11 cellular contexts compared by ENCODE assay signal in genomic region chr1:111450185-111450584, GRCh38. TPM values are rescaled to one million over a fixed set of nuclear protein-coding genes. Genes with fewer than 3 reads are reported as not detected.
DNase-seq lines count a peak whose midpoint lies in the region; ATAC-seq, FAIRE-seq and TF ChIP-seq lines count a peak whose summit lies in the region.
"Had no signal": no experiment of that assay in that cellular context is flagged by ENCODE, and none has a peak within 500 bp of the region (broad histone marks: within the 10 kb centered on the region; RNA-seq: fewer than 3 reads in every experiment).

No MANE protein-coding gene starts in this region.

- POLR2A ChIA-PET in H1 (lab: Charles Lee; ENCODE audit: partially characterized antibody): interaction anchor here (0.6 to 3.7 kb wide), 3 partner anchors 13 to 316 kb away, joined by 3 to 36 read pairs (median 3); no protein-coding TSS in a partner anchor

- peak overlapping the region; percentile 99 for H3K27ac Mint-ChIP-seq in neural crest cell (ENCODE audit: unreplicated experiment)

- H3K27me3 Mint-ChIP-seq in neural crest cell (ENCODE audit: low read depth): no peaks in the 10 kb centered on the region

- peaks cover 3% of the 10 kb centered on the region for H3K23me2 ChIP-seq in H1 (ENCODE audit: low read depth, low read length)

- no peak for TF ChIP-seq EP300 in H1 (IDR thresholded peaks at IDR 0.05; ENCODE audit: borderline replicate concordance in 1 of 2, low read depth in 2 of 2, low read length in 2 of 2)

- peak overlapping the region; percentile 100 for H3K4me3 Mint-ChIP-seq in neural crest cell

- TF ChIP-seq POLR2A in H1 (IDR thresholded peaks at IDR 0.05; ENCODE audit: control extremely low read depth in 1 of 2, low read depth in 2 of 2, low read length in 2 of 2): no peak

- DNase-seq in MM.1S (no peak), H1 (ENCODE audit: low read depth in 1 of 2, low spot score in 2 of 2) (no peak), neural crest cell (ENCODE audit: low read depth, low spot score) (no peak), ecto neural progenitor cell (ENCODE audit: low spot score) (no peak), HuH-7.5 (ENCODE audit: low spot score) (no peak), NCI-H2196 (lab: John Stamatoyannopoulos, UW; ENCODE audit: unreplicated experiment) (no peak)
- DNase-seq: stimulated activated CD8-positive, alpha-beta memory T cell treated with anti-CD3 and anti-CD28 coated beads, Interleukin-4, amount 100 ng/mL, for 48 hours had no signal

- H2BK120ac ChIP-seq in H1 (replicated peaks; ENCODE audit: low read depth, low read length): no peak overlapping the region

- peak overlapping the region; percentile 77 for H3K56ac ChIP-seq in H1 (replicated peaks; ENCODE audit: insufficient read length, low read depth, low read length)

- H4K8ac ChIP-seq in H1 (ENCODE audit: extremely low read depth, insufficient read depth, low read length): no peak overlapping the region

- H2BK20ac ChIP-seq in H1 (ENCODE audit: low read length): no peak overlapping the region

- H3K4me2 ChIP-seq in BLaER1 (peak overlapping the region; percentile 93), MM.1S (ENCODE audit: low read depth, low read length) (peak overlapping the region; percentile 84), H1 (ENCODE audit: insufficient read depth in 1 of 2, low read depth in 2 of 2, low read length in 2 of 2) (peak overlapping the region; percentile 79 to 95)

- H3K18ac ChIP-seq in H1 (ENCODE audit: extremely low read depth, low read length): no peak overlapping the region

- no peak overlapping the region for H3K14ac ChIP-seq in H1 (ENCODE audit: insufficient read length)

- H3K23ac ChIP-seq in H1 (ENCODE audit: insufficient read length): no peak overlapping the region

- no peak for FAIRE-seq in H1 (lab: Jason Lieb, UNC)
- FAIRE-seq: endometrium had no signal

- peak overlapping the region; percentile 89 for H3K4me3 ChIP-seq in BLaER1
- peak overlapping the region; percentile 93 for H3K4me3 ChIP-seq in MM.1S (ENCODE audit: low read length)
- H3K4me3 ChIP-seq in H1 (ENCODE audit: extremely low read depth in 1 of 4, insufficient read depth in 2 of 4, low read depth in 3 of 4, low read length in 4 of 4): peak overlapping the region; percentile 86 to 100 (median 99)

- H4K20me1 ChIP-seq in BLaER1 (peaks cover 39% of the 10 kb centered on the region), MM.1S (ENCODE audit: insufficient read depth, low read length) (no peaks in the 10 kb centered on the region), H1 (replicated peaks in 1 of 2; ENCODE audit: control insufficient read depth in 1 of 2, insufficient read depth in 2 of 2, low read length in 2 of 2) (peaks cover 5 to 6% of the 10 kb centered on the region in 2 experiments)

- H4K91ac ChIP-seq in H1 (replicated peaks; ENCODE audit: insufficient read length, low read length): no peak overlapping the region

- H3K36me3 Mint-ChIP-seq in neural crest cell (ENCODE audit: low read depth): peaks cover 15% of the 10 kb centered on the region

- no peaks in the 10 kb centered on the region for H3F3A ChIP-seq in MM.1S (ENCODE audit: insufficient read depth, low read length)

- peaks cover 48% of the 10 kb centered on the region for H3K4me1 ChIP-seq in BLaER1
- peaks cover 5% of the 10 kb centered on the region for H3K4me1 ChIP-seq in MM.1S (ENCODE audit: low read length)
- peaks cover 0 to 2% (median 1%) of the 10 kb centered on the region in 4 experiments; a peak in 3 of 7 replicates for H3K4me1 ChIP-seq in H1 (replicated peaks in 1 of 4; ENCODE audit: control insufficient read depth in 3 of 4, insufficient read depth in 4 of 4, low read length in 3 of 4)

- TF ChIP-seq RAD21 in H1 (IDR thresholded peaks at IDR 0.05 in 1 of 2, conservative IDR thresholded peaks at IDR 0.05 in 1 of 2; ENCODE audit: low read depth in 2 of 2, low read length in 2 of 2): no peak

- H2BK5ac ChIP-seq in H1 (ENCODE audit: low read depth, low read length): no peak overlapping the region; the same call in 1 of the 2 replicates

- peaks cover 70% of the 10 kb centered on the region for H3K36me3 ChIP-seq in BLaER1
- H3K36me3 ChIP-seq in MM.1S (replicated peaks; ENCODE audit: insufficient read depth, low read length): no peaks in the 10 kb centered on the region
- H3K36me3 ChIP-seq in H1 (ENCODE audit: control insufficient read depth in 2 of 4, insufficient read depth in 4 of 4, low read length in 3 of 4): peaks cover 6 to 33% (median 8%) of the 10 kb centered on the region in 4 experiments

- H3K79me1 ChIP-seq in H1 (ENCODE audit: low read depth, low read length): peaks cover 4% of the 10 kb centered on the region; the same call in 1 of the 2 replicates

- H3K9me2 ChIP-seq in MM.1S (replicated peaks; ENCODE audit: insufficient read depth, low read length): no peaks in the 10 kb centered on the region

- peak overlapping the region; percentile 18; the same call in 1 of the 2 replicates for H2AK5ac ChIP-seq in H1 (ENCODE audit: low read depth, low read length)

- CTCF ChIA-PET in H1 (lab: Charles Lee; ENCODE audit: partially characterized antibody): interaction anchor here (0.7 to 1.0 kb wide), 3 partner anchors 10 to 219 kb away, joined by 3 to 4 read pairs (median 3); no protein-coding TSS in a partner anchor

- H2BK12ac ChIP-seq in H1 (ENCODE audit: low read depth, low read length): no peak overlapping the region

- TF ChIP-seq CTCF in MM.1S (IDR thresholded peaks at IDR 0.05; ENCODE audit: low read length): no peak
- no peak for TF ChIP-seq CTCF in H1 (IDR thresholded peaks at IDR 0.05; ENCODE audit: control extremely low read depth in 1 of 3, insufficient read depth in 1 of 3, low read depth in 1 of 3, low read length in 3 of 3)
- TF ChIP-seq CTCF in neural crest cell (conservative IDR thresholded peaks at IDR 0.05): no peak

- H2BK15ac ChIP-seq in H1 (ENCODE audit: low read length): no peak overlapping the region

- no peak overlapping the region for H3K4ac ChIP-seq in H1 (replicated peaks; ENCODE audit: insufficient read length, low read depth, low read length)

- H3K9me3 ChIP-seq in BLaER1: no peaks in the 10 kb centered on the region
- H3K9me3 ChIP-seq in MM.1S (replicated peaks; ENCODE audit: insufficient read depth, low read length): no peaks in the 10 kb centered on the region
- H3K9me3 ChIP-seq in H1 (ENCODE audit: insufficient read depth in 2 of 2, low read depth in 1 of 2, low read length in 1 of 2): no peaks in the 10 kb centered on the region

- H3K9ac ChIP-seq in BLaER1 (peak overlapping the region; percentile 95), MM.1S (ENCODE audit: low read length) (peak overlapping the region; percentile 91), H1 (replicated peaks in 1 of 4; ENCODE audit: extremely low read depth in 1 of 4, low read depth in 3 of 4, low read length in 3 of 4) (peak overlapping the region; percentile 88 to 96 (median 94); a peak in 6 of 7 replicates)

- peak overlapping the region; percentile 92 for H3K27ac ChIP-seq in BLaER1
- no peak overlapping the region for H3K27ac ChIP-seq in MM.1S (ENCODE audit: low read length)
- H3K27ac ChIP-seq in H1 (ENCODE audit: low read depth, low read length): no peak overlapping the region; the same call in 1 of the 2 replicates

- H3K79me2 ChIP-seq in MM.1S (ENCODE audit: low read length) (peaks cover 46% of the 10 kb centered on the region), H1 (ENCODE audit: control insufficient read depth in 1 of 2, insufficient read depth in 2 of 2, low read length in 2 of 2) (peaks cover 5 to 69% of the 10 kb centered on the region in 2 experiments)

- peaks cover 55% of the 10 kb centered on the region for H3K4me1 Mint-ChIP-seq in neural crest cell

- ATAC-seq in HG03520 (IDR thresholded peaks at IDR 0.05; ENCODE audit: unreplicated experiment): no peak

- 58% methylated on average over 3 of the region's 3 CpGs; no CpG with 5 or more reads in 1 of the 2 experiments for WGBS in H1 (ENCODE audit: extremely low coverage in 1 of 2, insufficient coverage in 1 of 2, insufficient read length in 1 of 2, insufficient replicate concordance in 2 of 2, low coverage in 1 of 2, low lambda C conversion rate in 2 of 2, missing lambda C conversion rate in 1 of 2), 2 experiments

- peak overlapping the region; percentile 9 for H4K5ac ChIP-seq in H1 (ENCODE audit: insufficient read length, low read depth, low read length)

- H3K27me3 ChIP-seq in BLaER1 (no peaks in the 10 kb centered on the region), MM.1S (replicated peaks; ENCODE audit: insufficient read depth, low read length) (no peaks in the 10 kb centered on the region), H1 (replicated peaks in 1 of 4; ENCODE audit: control insufficient read depth in 3 of 4, extremely low read depth in 1 of 4, insufficient read depth in 3 of 4, low read length in 3 of 4) (no peaks in the 10 kb centered on the region)

- H2AFZ ChIP-seq in MM.1S (ENCODE audit: low read length): no peak overlapping the region
- no peak overlapping the region for H2AFZ ChIP-seq in H1 (ENCODE audit: low read length)

- no peaks in the 10 kb centered on the region for H3K9me3 Mint-ChIP-seq in neural crest cell

RNA-seq across cellular contexts. Expression of gene ATP5PB, which starts 0.9 kb away (rescaled TPM):
- 252 and 262 TPM in 2 replicates for total RNA-seq in H1 (2021; fragmentation: NEBNext Ultra II Directional; extraction: Animal tissue kit (Norgen Biotek cat#: 25700))
- polyA plus RNA-seq in H1 (2011; rRNA removed): 129 and 232 TPM in 2 replicates
- 240 TPM for polyA plus RNA-seq in H1 (2011; cell fraction: cytosol; rRNA removed)
- 68.5 TPM for polyA plus RNA-seq in H1 (2011; cell fraction: nucleus; rRNA removed)
- 258 to 301 TPM (median 287 TPM) in 4 replicates for polyA plus RNA-seq in H1 (2012, experiment 1 of 2)
- polyA plus RNA-seq in H1 (2012, experiment 2 of 2): 34.8 TPM
- 215 TPM for polyA plus RNA-seq in H1 (2013, experiment 1 of 2)
- polyA plus RNA-seq in H1 (2013, experiment 2 of 2): 221 TPM
- polyA minus RNA-seq in H1 (2011; rRNA and poly(A)+ RNA removed): 128 and 176 TPM in 2 replicates
- polyA minus RNA-seq in H1 (2011; cell fraction: cytosol; rRNA and poly(A)+ RNA removed): 113 TPM
- polyA minus RNA-seq in H1 (2011; cell fraction: nucleus; rRNA and poly(A)+ RNA removed): 51.8 TPM
- 240 and 253 TPM in 2 replicates for total RNA-seq in neural crest cell

RNA-seq across cellular contexts. Expression of gene WDR77, which starts 1.1 kb away (rescaled TPM):
- total RNA-seq in H1 (2021; fragmentation: NEBNext Ultra II Directional; extraction: Animal tissue kit (Norgen Biotek cat#: 25700)): 61.6 and 66.0 TPM in 2 replicates
- 139 and 156 TPM in 2 replicates for polyA plus RNA-seq in H1 (2011; rRNA removed)
- polyA plus RNA-seq in H1 (2011; cell fraction: cytosol; rRNA removed): 153 TPM
- polyA plus RNA-seq in H1 (2011; cell fraction: nucleus; rRNA removed): 233 TPM
- 65.0 to 85.9 TPM (median 77.1 TPM) in 4 replicates for polyA plus RNA-seq in H1 (2012, experiment 1 of 2)
- polyA plus RNA-seq in H1 (2012, experiment 2 of 2): 86.7 TPM
- polyA plus RNA-seq in H1 (2013, experiment 1 of 2): 40.2 TPM
- 41.4 TPM for polyA plus RNA-seq in H1 (2013, experiment 2 of 2)
- 257 and 268 TPM in 2 replicates for polyA minus RNA-seq in H1 (2011; rRNA and poly(A)+ RNA removed)
- polyA minus RNA-seq in H1 (2011; cell fraction: cytosol; rRNA and poly(A)+ RNA removed): 50.4 TPM
- polyA minus RNA-seq in H1 (2011; cell fraction: nucleus; rRNA and poly(A)+ RNA removed): 83.0 TPM
- 54.6 and 58.7 TPM in 2 replicates for total RNA-seq in neural crest cell

RNA-seq across cellular contexts. Expression of gene OVGP1, which starts 22.6 kb away (rescaled TPM):
- 0.33 and 0.80 TPM in 2 replicates for total RNA-seq in H1 (2021; fragmentation: NEBNext Ultra II Directional; extraction: Animal tissue kit (Norgen Biotek cat#: 25700))
- 1.2 and 1.7 TPM in 2 replicates for polyA plus RNA-seq in H1 (2011; rRNA removed)
- polyA plus RNA-seq in H1 (2011; cell fraction: cytosol; rRNA removed): 2.2 TPM
- 5.6 TPM for polyA plus RNA-seq in H1 (2011; cell fraction: nucleus; rRNA removed)
- polyA plus RNA-seq in H1 (2012, experiment 1 of 2): 1.1 to 2.8 TPM (median 1.5 TPM) in 4 replicates
- polyA plus RNA-seq in H1 (2012, experiment 2 of 2): 0.09 TPM
- polyA plus RNA-seq in H1 (2013, experiment 1 of 2): 0.91 TPM
- 1.0 TPM for polyA plus RNA-seq in H1 (2013, experiment 2 of 2)
- 0.79 and 2.7 TPM in 2 replicates for polyA minus RNA-seq in H1 (2011; rRNA and poly(A)+ RNA removed)
- not detected for polyA minus RNA-seq in H1 (2011; cell fraction: cytosol; rRNA and poly(A)+ RNA removed)
- polyA minus RNA-seq in H1 (2011; cell fraction: nucleus; rRNA and poly(A)+ RNA removed): 7.1 TPM
- total RNA-seq in neural crest cell: 1.0 and 1.3 TPM in 2 replicates

RNA-seq across cellular contexts. Expression of gene C1orf162, which starts 23.6 kb away (rescaled TPM):
- total RNA-seq in H1 (2021; fragmentation: NEBNext Ultra II Directional; extraction: Animal tissue kit (Norgen Biotek cat#: 25700)): 0.13 and 0.42 TPM in 2 replicates
- 0.42 and 0.86 TPM in 2 replicates for polyA plus RNA-seq in H1 (2011; rRNA removed)
- 0.28 TPM for polyA plus RNA-seq in H1 (2011; cell fraction: cytosol; rRNA removed)
- 0.57 TPM for polyA plus RNA-seq in H1 (2011; cell fraction: nucleus; rRNA removed)
- 0.20 to 0.36 TPM (median 0.31 TPM) in 4 replicates for polyA plus RNA-seq in H1 (2012, experiment 1 of 2)
- not detected for polyA plus RNA-seq in H1 (2012, experiment 2 of 2)
- polyA plus RNA-seq in H1 (2013, experiment 1 of 2): 0.61 TPM
- 0.46 TPM for polyA plus RNA-seq in H1 (2013, experiment 2 of 2)
- polyA minus RNA-seq in H1 (2011; rRNA and poly(A)+ RNA removed): 0.12 and 0.47 TPM in 2 replicates
- polyA minus RNA-seq in H1 (2011; cell fraction: cytosol; rRNA and poly(A)+ RNA removed): not detected
- polyA minus RNA-seq in H1 (2011; cell fraction: nucleus; rRNA and poly(A)+ RNA removed): not detected
- total RNA-seq in neural crest cell: 0.61 and 0.96 TPM in 2 replicates

RNA-seq across cellular contexts. Expression of gene ADORA3, which starts 53.2 kb away (rescaled TPM):
- total RNA-seq in H1 (2021; fragmentation: NEBNext Ultra II Directional; extraction: Animal tissue kit (Norgen Biotek cat#: 25700)): not detected in 2 replicates
- polyA plus RNA-seq in H1 (2011; rRNA removed): 0.03 TPM in 1 of 2 replicates, not detected in the other
- not detected for polyA plus RNA-seq in H1 (2011; cell fraction: cytosol; rRNA removed)
- not detected for polyA plus RNA-seq in H1 (2011; cell fraction: nucleus; rRNA removed)
- not detected in 4 replicates for polyA plus RNA-seq in H1 (2012, experiment 1 of 2)
- polyA plus RNA-seq in H1 (2012, experiment 2 of 2): not detected
- not detected for polyA plus RNA-seq in H1 (2013, experiment 1 of 2)
- not detected for polyA plus RNA-seq in H1 (2013, experiment 2 of 2)
- 0.39 TPM in 1 of 2 replicates, not detected in the other for polyA minus RNA-seq in H1 (2011; rRNA and poly(A)+ RNA removed)
- polyA minus RNA-seq in H1 (2011; cell fraction: cytosol; rRNA and poly(A)+ RNA removed): not detected
- polyA minus RNA-seq in H1 (2011; cell fraction: nucleus; rRNA and poly(A)+ RNA removed): not detected
- not detected in 2 replicates for total RNA-seq in neural crest cell
- total RNA-seq: NCI-H460 had no signal
